12 cellular contexts compared by ENCODE assay signal in genomic region chr2:219661197-219661954, GRCh38. TPM values are rescaled to one million over a fixed set of nuclear protein-coding genes. Genes with fewer than 3 reads are reported as not detected.
DNase-seq lines count a peak whose midpoint lies in the region; ATAC-seq, FAIRE-seq and TF ChIP-seq lines count a peak whose summit lies in the region.
"Had no signal": no experiment of that assay in that cellular context is flagged by ENCODE, and none has a peak within 500 bp of the region (broad histone marks: within the 10 kb centered on the region; RNA-seq: fewer than 3 reads in every experiment).

No MANE protein-coding gene starts in this region.

- no peak overlapping the region for H3K27ac Mint-ChIP-seq in effector memory CD8-positive, alpha-beta T cell

- peaks cover 64 to 86% of the 10 kb centered on the region in 2 donors for H3K27me3 Mint-ChIP-seq in effector memory CD8-positive, alpha-beta T cell

- DNase-seq in LoVo (ENCODE audit: low spot score) (peak; percentile 71), mucosa of descending colon (no peak), small intestine (no peak), adrenal gland (no peak)
- no peak for DNase-seq in effector memory CD8-positive, alpha-beta T cell
- no peak for DNase-seq in stimulated activated CD4-positive, alpha-beta T cell treated with anti-CD3 and anti-CD28 coated beads, Interleukin-4, amount 100 ng/mL, for 4 hours
- DNase-seq: activated naive CD4-positive, alpha-beta T cell treated with anti-CD3 and anti-CD28 coated beads, Interleukin-2, amount 50 U/mL, for 16 hours; tibial artery had no signal

- ATAC-seq in GM19351 (IDR thresholded peaks at IDR 0.05; ENCODE audit: unreplicated experiment) (peak; percentile 97), HG02798 (IDR thresholded peaks at IDR 0.05; ENCODE audit: poor library complexity, unreplicated experiment) (peak; percentile 94), mucosa of descending colon (peak; percentile 90)
- no peak for ATAC-seq in effector memory CD8-positive, alpha-beta T cell (replicated peaks)

- TF ChIP-seq POLR2A in adrenal gland (IDR thresholded peaks at IDR 0.05), result no peak

- WGBS in small intestine, 3 donors, result 28 to 56% (median 36%) methylated on average over 7 of the region's 7 CpGs
- WGBS in adrenal gland, 4 donors, result 49 to 66% (median 56%) methylated on average over 7 of the region's 7 CpGs

- H3K27me3 ChIP-seq in small intestine (ENCODE audit: control insufficient read depth in 2 of 2, insufficient read depth in 2 of 2, low read length in 2 of 2), result no peaks in the 10 kb centered on the region
- no peaks in the 10 kb centered on the region for H3K27me3 ChIP-seq in adrenal gland
- H3K27me3 ChIP-seq: tibial artery had no signal

- no peak overlapping the region for H3K27ac ChIP-seq in small intestine (ENCODE audit: low read depth in 1 of 2, low read length in 1 of 2)
- H3K27ac ChIP-seq in adrenal gland, result no peak overlapping the region
- H3K27ac ChIP-seq: skin epidermis, tibial artery had no signal

- H3K9me3 Mint-ChIP-seq in effector memory CD8-positive, alpha-beta T cell, result peaks cover 0 to 3% of the 10 kb centered on the region in 2 donors

- no peaks in the 10 kb centered on the region for H3K36me3 Mint-ChIP-seq in effector memory CD8-positive, alpha-beta T cell (ENCODE audit: insufficient read depth)

- FAIRE-seq in small intestine (lab: Jason Lieb, UNC), result no peak

- no peak overlapping the region for H3K4me3 ChIP-seq in mucosa of descending colon
- H3K4me3 ChIP-seq in small intestine (ENCODE audit: low read depth in 1 of 2, low read length in 2 of 2), result no peak overlapping the region
- H3K4me3 ChIP-seq in adrenal gland, result no peak overlapping the region
- H3K4me3 ChIP-seq: skin epidermis, tibial artery had no signal

- intact Hi-C loops in mucosa of descending colon (cut with DNase I, micrococcal nuclease) (no loop called here), adrenal gland (cut with DNase I) (no loop called here)

- no peak overlapping the region for H3K4me3 Mint-ChIP-seq in effector memory CD8-positive, alpha-beta T cell

- H3K4me1 Mint-ChIP-seq in effector memory CD8-positive, alpha-beta T cell (ENCODE audit: low read depth in 2 of 2), result no peaks in the 10 kb centered on the region

- TF ChIP-seq CTCF in mucosa of descending colon (IDR thresholded peaks at IDR 0.05) (no peak), adrenal gland (IDR thresholded peaks at IDR 0.05) (no peak)

- H3K4me1 ChIP-seq in mucosa of descending colon (ENCODE audit: low read depth) (no peaks in the 10 kb centered on the region), small intestine (ENCODE audit: control insufficient read depth in 2 of 2, insufficient read depth in 1 of 2, low read depth in 1 of 2, low read length in 1 of 2) (no peaks in the 10 kb centered on the region), adrenal gland (replicated peaks in 1 of 2) (no peaks in the 10 kb centered on the region)

- H3K9me3 ChIP-seq in mucosa of descending colon (peaks cover 3% of the 10 kb centered on the region), small intestine (ENCODE audit: control insufficient read depth, low read depth) (no peaks in the 10 kb centered on the region), adrenal gland (replicated peaks in 1 of 3) (no peaks in the 10 kb centered on the region)

- H3K36me3 ChIP-seq in mucosa of descending colon (ENCODE audit: low read depth) (no peaks in the 10 kb centered on the region), small intestine (ENCODE audit: control insufficient read depth in 2 of 2, insufficient read depth in 2 of 2, low read length in 2 of 2) (no peaks in the 10 kb centered on the region), adrenal gland (replicated peaks in 1 of 2) (no peaks in the 10 kb centered on the region)
- H3K36me3 ChIP-seq: tibial artery had no signal

RNA-seq across cellular contexts. Expression of gene SLC4A3, which starts 33.9 kb away (rescaled TPM):
- total RNA-seq in mucosa of descending colon (1 to 10 TPM in 1 of 3 donors, under 1 TPM in 2; 0.29 to 3.4 (median 0.34) TPM), adrenal gland (10 to 100 TPM in 6 of 8 donors, 1 to 10 TPM in 2; 8.3 to 32.8 (median 15.0) TPM)
- polyA plus RNA-seq in small intestine (1 to 10 TPM in 2 of 3 donors, not detected in 1; 1.1 to 2.2 TPM), adrenal gland (10 to 100 TPM in 2 of 3 donors, 1 to 10 TPM in 1; 5.2 to 40.5 (median 40.0) TPM)
- total RNA-seq: T-helper 2 cell treated with Interferon-gamma antibody and Interleukin-4, amounts not matched to agents 100 ng/mL and 5 ng/mL, for 36 hours had no signal
